ENCODE assay signal across 21 cellular contexts in genomic region chr10:37896436-37896835, GRCh38.
"Had no signal": no experiment of that assay in that cellular context is flagged by ENCODE, and none has a peak within 500 bp of the region (broad histone marks: within the 10 kb centered on the region; RNA-seq: fewer than 3 reads in every experiment).

No MANE protein-coding gene starts in this region.

- H3K36me3 ChIP-seq: SJCRH30 had no signal

- H3K27me3 ChIP-seq: SJCRH30 had no signal

- H3K27ac ChIP-seq: SJCRH30, SK-N-MC had no signal

- H3K4me1 ChIP-seq: SJCRH30 had no signal

- FAIRE-seq: bronchial epithelial cell had no signal

- H3K4me3 ChIP-seq: SJCRH30, SK-N-MC had no signal

- DNase-seq: activated CD4-positive, alpha-beta T cell treated with anti-CD3 and anti-CD28 coated beads, Interleukin-2, amount 10 ng/mL, durations not matched to agents 24 days and 14 days; activated CD4-positive, alpha-beta T cell treated with anti-CD3 and anti-CD28 coated beads, Interleukin-2, amount 50 U/mL, for 4 hours; activated CD8-positive, alpha-beta T cell treated with anti-CD3 and anti-CD28 coated beads, Interleukin-2, amount 10 ng/mL, durations not matched to agents 7 days and 5 days; activated gamma-delta T cell treated with Interleukin-2 at 50 U/mL for 16 hours; activated naive CD4-positive, alpha-beta T cell treated with anti-CD3 and anti-CD28 coated beads for 36 hours; activated T-cell treated with anti-CD3 and anti-CD28 coated beads, Interleukin-2, amount 50 U/mL, for 24 hours; anterior cingulate cortex; caudate nucleus; cerebellar nuclear complex; NCI-H1105; NCI-H1417 treated with DMSO at 0.1 percent for 48 hours; NCI-H1694; NCI-H2029; NCI-H345; NCI-H524 treated with DMSO at 0.1 percent for 48 hours; SHP77; SJCRH30; T1000 had no signal

- ATAC-seq: activated CD8-positive, alpha-beta T cell treated with anti-CD3 and anti-CD28 coated beads, Interleukin-2, amount 10 ng/mL, durations not matched to agents 7 days and 5 days; activated naive CD4-positive, alpha-beta T cell treated with anti-CD3 and anti-CD28 coated beads, Interleukin-2, amount 50 U/mL, for 72 hours had no signal
